13 cellular contexts compared by ENCODE assay signal in genomic region chr6:118930680-118931079, GRCh38.
"Had no signal": no experiment of that assay in that cellular context is flagged by ENCODE, and none has a peak within 500 bp of the region (broad histone marks: within the 10 kb centered on the region; RNA-seq: fewer than 3 reads in every experiment).

No MANE protein-coding gene starts in this region.

- H2AFZ ChIP-seq: neural progenitor cell had no signal

- H3K27ac ChIP-seq: neural progenitor cell, ovary, thyroid gland had no signal

- H3K27me3 ChIP-seq: neural progenitor cell, ovary, thyroid gland had no signal

- H3K9me3 ChIP-seq: ovary, thyroid gland had no signal

- H3K36me3 ChIP-seq: ovary had no signal

- H3K4me2 ChIP-seq: neural progenitor cell had no signal

- H3K9ac ChIP-seq: neural progenitor cell had no signal

- ATAC-seq: activated CD8-positive, alpha-beta T cell treated with anti-CD3 and anti-CD28 coated beads for 36 hours; activated T-cell treated with anti-CD3 and anti-CD28 coated beads, Interleukin-2, amount 50 U/mL, for 4 hours; left lobe of liver; stimulated activated memory B cell treated with anti-CD40 and anti-IgM and Interleukin-4, amounts not matched to agents 10 μg/mL and 1 μg/mL and 100 μg/mL, for 72 hours had no signal

- DNase-seq: activated B cell treated with CpG ODN at 0.5 μM for 24 hours; activated CD4-positive, alpha-beta T cell treated with anti-CD3 and anti-CD28 coated beads for 48 hours; activated CD8-positive, alpha-beta T cell treated with anti-CD3 and anti-CD28 coated beads for 36 hours; activated effector memory CD4-positive, alpha-beta T cell treated with Interleukin-2 at 50 U/mL for 16 hours; activated naive CD4-positive, alpha-beta T cell treated with anti-CD3 and anti-CD28 coated beads, Interleukin-2, amount 50 U/mL, for 16 hours; activated T-cell treated with anti-CD3 and anti-CD28 coated beads, Interleukin-2, amount 50 U/mL, for 4 hours; effector CD8-positive, alpha-beta T cell; naive B cell; ovary; thyroid gland had no signal

- H3K4me3 ChIP-seq: neural progenitor cell, ovary, thyroid gland had no signal
